21 cellular contexts compared by ENCODE assay signal in the genomic region with DNA sequence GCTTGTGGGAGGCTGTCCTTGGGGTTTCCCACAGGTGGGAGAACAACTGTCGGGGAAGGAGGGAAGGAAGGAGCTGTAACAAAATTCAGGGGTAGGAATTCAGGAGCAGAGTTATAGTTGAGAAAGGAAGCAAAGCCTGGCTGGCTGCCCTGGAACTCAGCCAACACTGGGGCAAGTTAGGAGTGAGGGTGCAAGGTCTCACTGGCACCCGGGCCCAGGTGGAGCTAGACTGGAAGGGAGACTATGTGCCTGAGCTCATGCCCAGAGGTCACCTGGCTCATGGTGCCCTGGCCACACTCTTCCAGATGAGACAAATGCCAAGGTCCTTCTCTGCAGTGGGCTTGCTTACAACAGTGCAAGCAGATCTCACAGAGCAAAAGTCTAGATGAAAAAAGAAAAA.
"Had no signal": no experiment of that assay in that cellular context is flagged by ENCODE, and none has a peak within 500 bp of the region (broad histone marks: within the 10 kb centered on the region; RNA-seq: fewer than 3 reads in every experiment).

No MANE protein-coding gene starts in this region.

- H3K36me3 Mint-ChIP-seq: memory B cell; natural killer cell treated with Interleukin-12 subunit alpha and Interleukin-12 subunit beta and Interleukin-15 and Interleukin-18, amount 100 ng/mL, for 72 hours had no signal

- H3K4me1 Mint-ChIP-seq: memory B cell had no signal

- H3K27ac ChIP-seq: colonic mucosa, esophagus squamous epithelium, gastroesophageal sphincter, left ventricle myocardium inferior, lower lobe of right lung, sigmoid colon, skin epidermis, stomach, thoracic aorta, transverse colon had no signal

- H3K9me3 ChIP-seq: colonic mucosa, esophagus squamous epithelium, gastroesophageal sphincter, lower lobe of right lung, sigmoid colon, stomach, thoracic aorta, transverse colon had no signal

- H3K4me1 ChIP-seq: colonic mucosa, left ventricle myocardium inferior, lower lobe of right lung, stomach, transverse colon had no signal

- H3K27me3 ChIP-seq: colonic mucosa, esophagus squamous epithelium, gastroesophageal sphincter, sigmoid colon, stomach, transverse colon had no signal

- ATAC-seq: gastroesophageal sphincter; natural killer cell treated with Interleukin-12 subunit alpha and Interleukin-12 subunit beta and Interleukin-15 and Interleukin-18, amount 100 ng/mL, for 72 hours had no signal

- DNase-seq: colonic mucosa; dermis blood vessel endothelial cell; esophagus squamous epithelium; foreskin fibroblast; glutamatergic neuron; islet precursor cell; left ventricle myocardium inferior; lower lobe of right lung; midbrain; occipital lobe; sigmoid colon; stimulated activated CD4-positive, alpha-beta T cell treated with anti-CD3 and anti-CD28 coated beads, Interleukin-12 subunit alpha, Interleukin-12 subunit beta, amount 100 ng/mL, for 4 hours; stimulated activated naive CD4-positive, alpha-beta T cell; stomach; substantia nigra; transverse colon had no signal

- H3K27ac Mint-ChIP-seq: memory B cell; natural killer cell treated with Interleukin-12 subunit alpha and Interleukin-12 subunit beta and Interleukin-15 and Interleukin-18, amount 100 ng/mL, for 72 hours had no signal

- H3K4me3 ChIP-seq: colonic mucosa, esophagus squamous epithelium, gastroesophageal sphincter, left ventricle myocardium inferior, lower lobe of right lung, sigmoid colon, skin epidermis, stomach, thoracic aorta, transverse colon had no signal

- H3K27me3 Mint-ChIP-seq: memory B cell; natural killer cell treated with Interleukin-12 subunit alpha and Interleukin-12 subunit beta and Interleukin-15 and Interleukin-18, amount 100 ng/mL, for 72 hours had no signal

- H3K4me3 Mint-ChIP-seq: memory B cell; natural killer cell treated with Interleukin-12 subunit alpha and Interleukin-12 subunit beta and Interleukin-15 and Interleukin-18, amount 100 ng/mL, for 72 hours had no signal

- H3K36me3 ChIP-seq: colonic mucosa, esophagus squamous epithelium, gastroesophageal sphincter, left ventricle myocardium inferior, lower lobe of right lung, sigmoid colon, stomach, thoracic aorta, transverse colon had no signal
